In genomic region chr6:77470983-77471382, GRCh38 we compare ENCODE assay signal across 31 cellular contexts. TPM values are rescaled to one million over a fixed set of nuclear protein-coding genes. Genes with fewer than 3 reads are reported as not detected.
DNase-seq lines count a peak whose midpoint lies in the region; ATAC-seq and TF ChIP-seq lines count a peak whose summit lies in the region.
"Had no signal": no experiment of that assay in that cellular context is flagged by ENCODE, and none has a peak within 500 bp of the region (broad histone marks: within the 10 kb centered on the region; RNA-seq: fewer than 3 reads in every experiment).

No MANE protein-coding gene starts in this region.

- H3K4ac ChIP-seq in mesenchymal stem cell (ENCODE audit: low read depth in 1 of 2, low read length in 2 of 2): no peak overlapping the region

- WGBS in mammary epithelial cell (ENCODE audit: low coverage, missing lambda C conversion rate): 15% methylated on average over 1 of the region's 1 CpG
- WGBS in prostate gland: 72% methylated on average over 1 of the region's 1 CpG
- WGBS in mesenchymal stem cell: 80% methylated on average over 1 of the region's 1 CpG

- TF ChIP-seq CTCF in PC-3 (conservative IDR thresholded peaks at IDR 0.05; ENCODE audit: low read depth, low read length) (no peak), mammary epithelial cell (conservative IDR thresholded peaks at IDR 0.05 in 1 of 2, IDR thresholded peaks at IDR 0.05 in 1 of 2; ENCODE audit: extremely low read depth in 1 of 2, insufficient read depth in 1 of 2, low read depth in 1 of 2, low read length in 2 of 2) (no peak), prostate gland (IDR thresholded peaks at IDR 0.05) (no peak)

- DNase-seq in EL (peak; percentile 15), PC-3 (peak; percentile 36), mammary epithelial cell (peak; percentile 55), kidney glomerular epithelial cell (lab: John Stamatoyannopoulos, UW) (peak; percentile 20), prostate gland (ENCODE audit: low spot score) (no peak), NCI-H524 treated with DMSO at 0.1 percent for 48 hours (lab: John Stamatoyannopoulos, UW) (no peak), mesenchymal stem cell (no peak)
- DNase-seq in activated CD4-positive, alpha-beta T cell treated with anti-CD3 and anti-CD28 coated beads, Interleukin-2, amount 50 U/mL, for 1 hour: no peak
- DNase-seq: activated CD8-positive, alpha-beta memory T cell treated with anti-CD3 and anti-CD28 coated beads, Interleukin-2, amount 50 U/mL, for 48 hours; activated CD8-positive, alpha-beta T cell treated with anti-CD3 and anti-CD28 coated beads for 36 hours; activated naive CD4-positive, alpha-beta T cell treated with Interleukin-2 at 50 U/mL for 16 hours; Calu3; CD4-positive, CD25-positive, alpha-beta regulatory T cell; DND-41; gastrocnemius medialis; GM23248; left colon; NCI-H1092; NCI-H1694 treated with DMSO at 0.1 percent for 48 hours; NCI-H2171; NCI-H510A; NK-92 treated with Interleukin-12 subunit alpha and Interleukin-12 subunit beta, amount 100 ng/mL, for 24 hours; right cardiac atrium; SHP77; stimulated activated CD4-positive, alpha-beta T cell treated with anti-CD3 and anti-CD28 coated beads, Interleukin-1b, Interleukin-23, amount 100 ng/mL, for 48 hours; stimulated activated naive CD8-positive, alpha-beta T cell treated with anti-CD3 and anti-CD28 coated beads, Interleukin-15, Interleukin-2, amounts not matched to agents 100 U/mL and 50 U/mL, for 24 hours had no signal

- H3K4me3 ChIP-seq in PC-3 (ENCODE audit: low read length) (no peak overlapping the region), mammary epithelial cell (replicated peaks in 1 of 3; ENCODE audit: insufficient read depth in 1 of 3, low read depth in 2 of 3, low read length in 3 of 3) (no peak overlapping the region), prostate gland (no peak overlapping the region), mesenchymal stem cell (ENCODE audit: insufficient read depth in 1 of 2, low read depth in 1 of 2, low read length in 2 of 2) (no peak overlapping the region)
- H3K4me3 ChIP-seq: A549, coronary artery, gastrocnemius medialis, GM23248 had no signal

- H3K27ac ChIP-seq in PC-3 (ENCODE audit: low read length) (no peak overlapping the region), mammary epithelial cell (ENCODE audit: insufficient read depth, low read depth, low read length) (no peak overlapping the region), prostate gland (no peak overlapping the region), mesenchymal stem cell (ENCODE audit: low read length, poor library complexity, severe bottlenecking) (no peak overlapping the region)
- H3K27ac ChIP-seq: A549, coronary artery, gastrocnemius medialis, GM23248 had no signal

- no peaks in the 10 kb centered on the region for H4K20me1 ChIP-seq in PC-3 (ENCODE audit: low read length)
- H4K20me1 ChIP-seq in mammary epithelial cell (ENCODE audit: insufficient read depth, low read length): no peaks in the 10 kb centered on the region

- H3K4me2 ChIP-seq in PC-3 (ENCODE audit: low read length) (no peak overlapping the region), mammary epithelial cell (ENCODE audit: insufficient read depth, low read depth, low read length) (no peak overlapping the region), mesenchymal stem cell (ENCODE audit: low read length, poor library complexity, severe bottlenecking) (no peak overlapping the region)
- H3K4me2 ChIP-seq: A549 had no signal

- dilution Hi-C loops in mammary epithelial cell (cut with HindIII; ENCODE audit: low sequenced_read_pairs): no loop called here

- H3K9ac ChIP-seq in PC-3 (ENCODE audit: low read length): no peak overlapping the region
- no peak overlapping the region for H3K9ac ChIP-seq in mammary epithelial cell (ENCODE audit: insufficient read depth, low read length)
- no peak overlapping the region for H3K9ac ChIP-seq in mesenchymal stem cell (ENCODE audit: low read length)
- H3K9ac ChIP-seq: GM23248 had no signal

- no peaks in the 10 kb centered on the region for H3K4me1 ChIP-seq in PC-3 (ENCODE audit: insufficient read depth, low read length)
- peaks cover 15% of the 10 kb centered on the region for H3K4me1 ChIP-seq in mammary epithelial cell (ENCODE audit: insufficient read depth, low read length)
- H3K4me1 ChIP-seq in prostate gland (replicated peaks): no peaks in the 10 kb centered on the region
- H3K4me1 ChIP-seq in mesenchymal stem cell (ENCODE audit: control insufficient read depth, insufficient read depth, low read depth, low read length): peaks cover 3% of the 10 kb centered on the region
- H3K4me1 ChIP-seq: A549, gastrocnemius medialis had no signal

- H3K79me1 ChIP-seq in mesenchymal stem cell (replicated peaks; ENCODE audit: low read length, poor library complexity, severe bottlenecking): no peaks in the 10 kb centered on the region

- H4K91ac ChIP-seq in mesenchymal stem cell (ENCODE audit: low read length): no peak overlapping the region

- no peak for ATAC-seq in PC-3
- ATAC-seq: A549; activated CD8-positive, alpha-beta T cell treated with anti-CD3 and anti-CD28 coated beads for 36 hours; gastrocnemius medialis; left colon; right cardiac atrium; stimulated activated naive CD8-positive, alpha-beta T cell treated with anti-CD3 and anti-CD28 coated beads, Interleukin-15, Interleukin-2, amounts not matched to agents 100 U/mL and 50 U/mL, for 24 hours had no signal

- H2AK5ac ChIP-seq in mesenchymal stem cell (ENCODE audit: low read length, severe bottlenecking): no peak overlapping the region

- in situ Hi-C loops in mammary epithelial cell (cut with MboI; ENCODE audit: low sequenced_read_pairs in 2 of 2): loop anchor here in 1 of 2 donors (25.0 kb wide), 1 partner anchor 784 kb away; no protein-coding TSS in a partner anchor

- H4K8ac ChIP-seq in mesenchymal stem cell (ENCODE audit: low read length): no peak overlapping the region

- H3K18ac ChIP-seq in mesenchymal stem cell (ENCODE audit: low read depth in 1 of 2, low read length in 2 of 2): no peak overlapping the region

- H2BK15ac ChIP-seq in mesenchymal stem cell (ENCODE audit: low read depth, poor library complexity, severe bottlenecking): no peak overlapping the region

- H3K36me3 ChIP-seq in PC-3 (ENCODE audit: low read depth, low read length) (no peaks in the 10 kb centered on the region), mammary epithelial cell (ENCODE audit: insufficient read depth, low read length) (no peaks in the 10 kb centered on the region), prostate gland (no peaks in the 10 kb centered on the region), mesenchymal stem cell (ENCODE audit: control insufficient read depth in 1 of 2, insufficient read depth in 2 of 2, low read depth in 1 of 2, low read length in 2 of 2) (no peaks in the 10 kb centered on the region)
- H3K36me3 ChIP-seq: gastrocnemius medialis had no signal

- no peak overlapping the region for H2AFZ ChIP-seq in PC-3 (ENCODE audit: low read length)
- H2AFZ ChIP-seq in mammary epithelial cell (ENCODE audit: low read depth, low read length): no peak overlapping the region
- no peak overlapping the region for H2AFZ ChIP-seq in mesenchymal stem cell (ENCODE audit: low read depth, low read length)
- H2AFZ ChIP-seq: GM23248 had no signal

- no peak overlapping the region for H3K14ac ChIP-seq in mesenchymal stem cell (ENCODE audit: low read length in 2 of 2)

- no peaks in the 10 kb centered on the region for H3F3A ChIP-seq in PC-3 (ENCODE audit: low read length, unreplicated experiment)

- no peak overlapping the region for H2BK12ac ChIP-seq in mesenchymal stem cell (ENCODE audit: low read length in 2 of 2)

- H3K9me3 ChIP-seq in PC-3 (ENCODE audit: low read length) (no peaks in the 10 kb centered on the region), mammary epithelial cell (replicated peaks; ENCODE audit: insufficient read depth, low read length) (no peaks in the 10 kb centered on the region), prostate gland (no peaks in the 10 kb centered on the region), mesenchymal stem cell (ENCODE audit: control insufficient read depth, low read length) (no peaks in the 10 kb centered on the region)
- H3K9me3 ChIP-seq: A549, gastrocnemius medialis had no signal

- H2BK5ac ChIP-seq in mesenchymal stem cell (ENCODE audit: low read depth, low read length, poor library complexity, severe bottlenecking): no peak overlapping the region

- no peaks in the 10 kb centered on the region for H3K9me2 ChIP-seq in PC-3 (replicated peaks; ENCODE audit: low read length)

- H3K27me3 ChIP-seq in PC-3 (ENCODE audit: low read length) (no peaks in the 10 kb centered on the region), mammary epithelial cell (ENCODE audit: insufficient read depth, low read length) (no peaks in the 10 kb centered on the region), prostate gland (replicated peaks; ENCODE audit: insufficient read depth) (no peaks in the 10 kb centered on the region), mesenchymal stem cell (ENCODE audit: control insufficient read depth in 1 of 2, insufficient read depth in 1 of 2, low read length in 2 of 2) (peaks cover 0 to 4% of the 10 kb centered on the region in 2 experiments)

- H3K79me2 ChIP-seq in PC-3 (ENCODE audit: low read length) (no peaks in the 10 kb centered on the region), mammary epithelial cell (ENCODE audit: insufficient read depth, low read length) (no peaks in the 10 kb centered on the region)

- H2BK120ac ChIP-seq in mesenchymal stem cell (ENCODE audit: low read depth, low read length): no peak overlapping the region

- POLR2A ChIA-PET in PC-3 (lab: Charles Lee; ENCODE audit: unreplicated experiment): no interaction called here

- intact Hi-C loops in PC-3 (cut with micrococcal nuclease): no loop called here
- intact Hi-C loops in mammary epithelial cell (cut with micrococcal nuclease): no loop called here
- intact Hi-C loops in prostate gland (cut with DNase I): no loop called here

- H3K23ac ChIP-seq in mesenchymal stem cell (ENCODE audit: low read length in 2 of 2): no peak overlapping the region

- TF ChIP-seq POLR2A in prostate gland (IDR thresholded peaks at IDR 0.05): no peak

- BruUV-seq in PC-3 (replicated peaks; lab: Mats Ljungman, UMichigan) (no TSS peak), mammary epithelial cell (replicated peaks; lab: Mats Ljungman, UMichigan) (no TSS peak)

- CTCF ChIA-PET in PC-3 (lab: Charles Lee) (no interaction called here), mammary epithelial cell (lab: Charles Lee; ENCODE audit: low non-redundant PET) (interaction anchor here (0.7 kb wide), 1 partner anchor 10 kb away, joined by 3 read pairs; no protein-coding TSS in a partner anchor)

RNA-seq across cellular contexts. Expression of gene HTR1B, which starts 7.7 kb away (rescaled TPM):
- total RNA-seq in PC-3 (2014; rRNA removed): not detected in 2 replicates
- total RNA-seq in mammary epithelial cell: 1 to 10 TPM in 1 of 2 donors, under 1 TPM in 1; 0.33 to 1.5 TPM
- 1.6 TPM for polyA plus RNA-seq in mammary epithelial cell
- 2.5 TPM for polyA minus RNA-seq in mammary epithelial cell
- total RNA-seq in prostate gland: 1 to 10 TPM in 1 of 2 donors, not detected in 1; 2.8 TPM
- 3.3 TPM for polyA plus RNA-seq in mesenchymal stem cell (2013, experiment 1 of 2)
- 3.7 TPM for polyA plus RNA-seq in mesenchymal stem cell (2013, experiment 2 of 2)
- total RNA-seq: activated CD8-positive, alpha-beta T cell treated with anti-CD3 and anti-CD28 coated beads for 36 hours; activated T-helper 1 cell treated with anti-CD3 and anti-CD28 coated beads, Interleukin-12 subunit alpha, Interleukin-12 subunit beta, Interleukin-2, Interleukin-4 antibody, amounts not matched to agents 30 ng/mL and 10 ng/mL and 1 ng/mL, durations not matched to agents 14 hours and 24 hours and 36 hours; Calu3; CD4-positive, CD25-positive, alpha-beta regulatory T cell; gastrocnemius medialis; GM23248; HT-29; right cardiac atrium; T-helper 2 cell treated with Interferon-gamma antibody and Interleukin-4, amounts not matched to agents 100 ng/mL and 5 ng/mL, for 36 hours had no signal
- polyA plus RNA-seq: CD4-positive, CD25-positive, alpha-beta regulatory T cell; GM23248; right cardiac atrium had no signal

Comparison
In these comparisons a context has a peak if more than half of its experiments do, and no peak if none do; other contexts are left out.
1. DNase-seq: peak in EL (single experiment), PC-3 (single experiment), mammary epithelial cell (single experiment) and kidney glomerular epithelial cell (single experiment); none in activated CD4-positive, alpha-beta T cell treated with anti-CD3 and anti-CD28 coated beads, Interleukin-2, amount 50 U/mL, for 1 hour (single experiment), prostate gland (single experiment), NCI-H524 treated with DMSO at 0.1 percent for 48 hours (single experiment) and mesenchymal stem cell (single experiment).